30 cellular contexts compared by ENCODE assay signal in genomic region chr14:36325853-36326252, GRCh38.
"Had no signal": no experiment of that assay in that cellular context is flagged by ENCODE, and none has a peak within 500 bp of the region (broad histone marks: within the 10 kb centered on the region; RNA-seq: fewer than 3 reads in every experiment).

No MANE protein-coding gene starts in this region.

- H3K9me3 ChIP-seq: ascending aorta had no signal

- H3K36me3 ChIP-seq: ascending aorta, cardiac muscle cell had no signal

- ATAC-seq: activated CD8-positive, alpha-beta T cell treated with anti-CD3 and anti-CD28 coated beads for 36 hours; activated naive CD8-positive, alpha-beta T cell treated with anti-CD3 and anti-CD28 coated beads, Interleukin-2, amount 50 U/mL, for 24 hours; activated T-cell treated with anti-CD3 and anti-CD28 coated beads, Interleukin-2, amount 50 U/mL, for 4 hours; activated T-cell treated with anti-CD3 and anti-CD28 coated beads, Interleukin-2, amount 50 U/mL, for 72 hours; activated T-helper 17 cell treated with anti-CD3 and anti-CD28 coated beads, Interleukin-2, amount 50 U/mL, for 72 hours had no signal

- FAIRE-seq: bronchial epithelial cell had no signal

- H3K4me1 ChIP-seq: ascending aorta had no signal

- H3K4me3 ChIP-seq: ascending aorta, cardiac muscle cell had no signal

- H3K27me3 ChIP-seq: ascending aorta had no signal

- H3K27ac ChIP-seq: ascending aorta, cardiac muscle cell, VCaP had no signal

- DNase-seq: activated B cell treated with CpG ODN at 0.5 μM for 24 hours; activated CD4-positive, alpha-beta memory T cell treated with anti-CD3 and anti-CD28 coated beads for 36 hours; activated CD4-positive, alpha-beta T cell treated with anti-CD3 and anti-CD28 coated beads for 4 hours; activated CD4-positive, alpha-beta T cell treated with anti-CD3 and anti-CD28 coated beads, Interleukin-2, amount 10 ng/mL, durations not matched to agents 24 days and 14 days; activated CD4-positive, alpha-beta T cell treated with anti-CD3 and anti-CD28 coated beads, Interleukin-2, amount 50 U/mL, for 1 hour; activated CD4-positive, alpha-beta T cell treated with anti-CD3 and anti-CD28 coated beads, Interleukin-2, amount 50 U/mL, for 4 hours; activated CD4-positive, CD25-positive, alpha-beta regulatory T cell treated with anti-CD3 and anti-CD28 coated beads, Interleukin-2, amount 50 U/mL, for 72 hours; activated CD8-positive, alpha-beta memory T cell treated with anti-CD3 and anti-CD28 coated beads, Interleukin-2, amount 50 U/mL, for 4 hours; activated CD8-positive, alpha-beta T cell treated with anti-CD3 and anti-CD28 coated beads for 36 hours; activated effector memory CD4-positive, alpha-beta T cell treated with anti-CD3 and anti-CD28 coated beads, Interleukin-2, amount 50 U/mL, for 16 hours; activated gamma-delta T cell treated with Interleukin-2 at 50 U/mL for 16 hours; activated naive CD4-positive, alpha-beta T cell treated with anti-CD3 and anti-CD28 coated beads, Interleukin-2, amount 10 ng/mL, durations not matched to agents 7 days and 5 days; activated naive CD4-positive, alpha-beta T cell treated with Interleukin-2 at 50 U/mL for 16 hours; activated naive CD8-positive, alpha-beta T cell treated with anti-CD3 and anti-CD28 coated beads, Interleukin-2, amount 10 ng/mL, durations not matched to agents 7 days and 5 days; activated naive CD8-positive, alpha-beta T cell treated with anti-CD3 and anti-CD28 coated beads, Interleukin-2, amount 50 U/mL, for 24 hours; activated T-cell treated with anti-CD3 and anti-CD28 coated beads for 4 hours; activated T-cell treated with anti-CD3 and anti-CD28 coated beads, Interleukin-2, amount 50 U/mL, for 1 hour; activated T-cell treated with anti-CD3 and anti-CD28 coated beads, Interleukin-2, amount 50 U/mL, for 4 hours; activated T-cell treated with anti-CD3 and anti-CD28 coated beads, Interleukin-2, amount 50 U/mL, for 72 hours; amygdala; anterior cingulate cortex; caudate nucleus; cerebellar nuclear complex; T-helper 2 cell; T-helper 9 cell had no signal
